Comparison of ENCODE assay signal across 8 cellular contexts in genomic region chr4:40924096-40924792, GRCh38.
DNase-seq lines count a peak whose midpoint lies in the region; ATAC-seq, FAIRE-seq and TF ChIP-seq lines count a peak whose summit lies in the region.

No MANE protein-coding gene starts in this region.

- peak overlapping the region; percentile 48; the same call in 1 of the 2 replicates for H2BK20ac ChIP-seq in IMR-90 (ENCODE audit: low read depth, low read length)

- H3K18ac ChIP-seq in IMR-90 (ENCODE audit: low read depth, low read length), result no peak overlapping the region

- WGBS in IMR-90 (ENCODE audit: extremely low coverage in 2 of 2, insufficient read length in 1 of 2), 2 experiments, result 84% methylated on average over 5 of the region's 11 CpGs; no CpG with 5 or more reads in 1 of the 2 experiments

- peaks cover 4% of the 10 kb centered on the region; the same call in 1 of the 2 replicates for H3K9me1 ChIP-seq in IMR-90 (ENCODE audit: insufficient read depth, low read length)

- no peak overlapping the region for H3K56ac ChIP-seq in IMR-90 (ENCODE audit: extremely low read depth, insufficient read depth, low read length)

- H3K23ac ChIP-seq in IMR-90 (ENCODE audit: low read depth, low read length), result no peak overlapping the region

- intact Hi-C loops in IMR-90 (cut with micrococcal nuclease), result loop anchor here (1.0 to 10.0 kb wide), 3 partner anchors 16 to 721 kb away; no protein-coding TSS in a partner anchor

- peak overlapping the region; percentile 80; the same call in 1 of the 2 replicates for H2BK120ac ChIP-seq in IMR-90 (ENCODE audit: low read depth, low read length)

- peaks cover 0 to 4% of the 10 kb centered on the region in 2 experiments; a peak in 1 of 4 replicates for H3K79me1 ChIP-seq in IMR-90 (ENCODE audit: low read depth in 1 of 2, low read length in 2 of 2)

- peak overlapping the region; percentile 77; the same call in 1 of the 2 replicates for H2AK5ac ChIP-seq in IMR-90 (ENCODE audit: low read depth, low read length)

- no peaks in the 10 kb centered on the region for H3K9me3 ChIP-seq in BLaER1
- H3K9me3 ChIP-seq in IMR-90 (ENCODE audit: control insufficient read depth, insufficient read depth, low read length), result no peaks in the 10 kb centered on the region
- no peaks in the 10 kb centered on the region for H3K9me3 ChIP-seq in parathyroid adenoma (ENCODE audit: control insufficient read depth, low read length)

- H3K14ac ChIP-seq in IMR-90 (replicated peaks; ENCODE audit: low read depth, low read length), result peak overlapping the region; percentile 61

- peak; percentile 82 for TF ChIP-seq RAD21 in IMR-90 (IDR thresholded peaks at IDR 0.05; ENCODE audit: low read length)

- H2BK5ac ChIP-seq in IMR-90 (ENCODE audit: low read depth, low read length, poor library complexity, severe bottlenecking), result peak overlapping the region; percentile 57

- no peak overlapping the region for H3K4me3 ChIP-seq in BLaER1
- no peak overlapping the region for H3K4me3 ChIP-seq in IMR-90 (ENCODE audit: insufficient read depth, low read depth, low read length)
- no peak overlapping the region for H3K4me3 ChIP-seq in foreskin fibroblast (ENCODE audit: low read depth in 1 of 2, low read length in 2 of 2)
- H3K4me3 ChIP-seq in parathyroid adenoma (ENCODE audit: low read depth, low read length), result no peak overlapping the region

- H3K4ac ChIP-seq in IMR-90 (ENCODE audit: low read depth, low read length), result peak overlapping the region; percentile 81

- H4K20me1 ChIP-seq in BLaER1 (no peaks in the 10 kb centered on the region), IMR-90 (ENCODE audit: insufficient read depth, low read length) (no peaks in the 10 kb centered on the region)

- CTCF ChIA-PET in IMR-90 (lab: Yijun Ruan, JAX), result interaction anchor here (0.6 to 2.1 kb wide), 16 partner anchors 8 to 299 kb away, joined by 3 to 11 read pairs (median 4); partner anchors contain the start of gene APBB2

- DNase-seq in IMR-90 (peak; percentile 49), RKO (ENCODE audit: low spot score) (peak; percentile 56), foreskin fibroblast (peak; percentile 48 to 77), urothelium cell line (ENCODE audit: low spot score) (peak; percentile 82)
- DNase-seq in activated effector memory CD4-positive, alpha-beta T cell treated with Interleukin-2 at 50 U/mL for 16 hours, result peak; percentile 34

- peak overlapping the region; percentile 23 to 97; a peak in 3 of 4 replicates for H4K8ac ChIP-seq in IMR-90 (ENCODE audit: low read depth in 2 of 2, low read length in 2 of 2)

- peak overlapping the region; percentile 18; the same call in 1 of the 2 replicates for H3K4me2 ChIP-seq in BLaER1
- H3K4me2 ChIP-seq in IMR-90 (ENCODE audit: low read depth, low read length), result no peak overlapping the region
- H3K4me2 ChIP-seq in parathyroid adenoma (ENCODE audit: low read length), result no peak overlapping the region

- peak overlapping the region; percentile 92 for H4K5ac ChIP-seq in IMR-90 (ENCODE audit: low read depth, low read length)

- no peak for TF ChIP-seq POLR2A in IMR-90 (IDR thresholded peaks at IDR 0.05; ENCODE audit: low read depth, low read length)

- no peak overlapping the region for H3K27ac ChIP-seq in BLaER1
- H3K27ac ChIP-seq in IMR-90 (ENCODE audit: insufficient read depth, low read length), result no peak overlapping the region
- no peak overlapping the region for H3K27ac ChIP-seq in parathyroid adenoma

- dilution Hi-C loops in IMR-90 (cut with HindIII; ENCODE audit: low sequenced_read_pairs, unreplicated experiment), result no loop called here

- H2BK15ac ChIP-seq in IMR-90 (ENCODE audit: low read depth, low read length), result peak overlapping the region; percentile 39; the same call in 2 of the 3 replicates

- H2AFZ ChIP-seq in IMR-90 (replicated peaks; ENCODE audit: low read length, poor library complexity), result peak overlapping the region; percentile 86
- no peak overlapping the region for H2AFZ ChIP-seq in parathyroid adenoma

- in situ Hi-C loops in IMR-90 (cut with MboI; ENCODE audit: low sequenced_read_pairs), result loop anchor here (5.0 to 25.0 kb wide), 2 partner anchors 293 to 738 kb away; no protein-coding TSS in a partner anchor

- FAIRE-seq in urothelium cell line (lab: Jason Lieb, UNC), result no peak

- TF ChIP-seq CTCF in IMR-90 (conservative IDR thresholded peaks at IDR 0.05; ENCODE audit: low read depth, low read length) (peak; percentile 88), foreskin fibroblast (IDR thresholded peaks at IDR 0.05; ENCODE audit: low read depth, low read length) (peak; percentile 98), parathyroid adenoma (IDR thresholded peaks at IDR 0.05) (peak; percentile 63)

- ATAC-seq in GM19395 (IDR thresholded peaks at IDR 0.05; ENCODE audit: unreplicated experiment) (peak; percentile 84), IMR-90 (ENCODE audit: low read depth) (peak; percentile 92)

- POLR2A ChIA-PET in IMR-90 (lab: Charles Lee; ENCODE audit: unreplicated experiment), result interaction anchor here (1.4 kb wide), 1 partner anchor 333 kb away, joined by 4 read pairs; the partner anchor contains the start of gene UCHL1

- H3K4me1 ChIP-seq in BLaER1 (no peaks in the 10 kb centered on the region), IMR-90 (ENCODE audit: control insufficient read depth, insufficient read depth, low read length) (no peaks in the 10 kb centered on the region), parathyroid adenoma (no peaks in the 10 kb centered on the region)

- no peaks in the 10 kb centered on the region for H3K79me2 ChIP-seq in parathyroid adenoma

- BruUV-seq in IMR-90 (replicated peaks; lab: Mats Ljungman, UMichigan), result no TSS peak

- H4K91ac ChIP-seq in IMR-90 (ENCODE audit: insufficient read depth, low read depth, low read length), result peak overlapping the region; percentile 80

- H3K27me3 ChIP-seq in BLaER1 (no peaks in the 10 kb centered on the region), IMR-90 (ENCODE audit: control insufficient read depth, insufficient read depth, low read length) (no peaks in the 10 kb centered on the region), parathyroid adenoma (ENCODE audit: control insufficient read depth, insufficient read depth, low read length) (no peaks in the 10 kb centered on the region)

- peak overlapping the region; percentile 62 for H2AK9ac ChIP-seq in IMR-90 (replicated peaks; ENCODE audit: low read depth, low read length, poor library complexity)

- no peak overlapping the region for H3K9ac ChIP-seq in BLaER1
- H3K9ac ChIP-seq in IMR-90 (ENCODE audit: low read depth, low read length), result no peak overlapping the region
- no peak overlapping the region for H3K9ac ChIP-seq in parathyroid adenoma

- H3K36me3 ChIP-seq in BLaER1 (no peaks in the 10 kb centered on the region), IMR-90 (ENCODE audit: control insufficient read depth, insufficient read depth, low read length) (no peaks in the 10 kb centered on the region), parathyroid adenoma (ENCODE audit: control insufficient read depth, insufficient read depth, low read length) (no peaks in the 10 kb centered on the region)

TF ChIP-seq in IMR-90, 13 proteins besides CTCF, POLR2A, EP300 and RAD21:
- no peak for TF ChIP-seq MAFK (IDR thresholded peaks at IDR 0.05; ENCODE audit: low read depth, low read length)
- no peak for TF ChIP-seq CEBPB (IDR thresholded peaks at IDR 0.05; ENCODE audit: low read depth, low read length)
- no peak for TF ChIP-seq ELK1 (IDR thresholded peaks at IDR 0.05; ENCODE audit: borderline replicate concordance, low read depth, low read length)
- TF ChIP-seq SMC3 (IDR thresholded peaks at IDR 0.05; ENCODE audit: low read depth, low read length), result peak; percentile 83
- no peak for TF ChIP-seq MXI1 (IDR thresholded peaks at IDR 0.05; ENCODE audit: borderline replicate concordance, low read depth, low read length)
TF ChIP-seq in IMR-90: peak in this region for 1.
